In the genomic region with DNA sequence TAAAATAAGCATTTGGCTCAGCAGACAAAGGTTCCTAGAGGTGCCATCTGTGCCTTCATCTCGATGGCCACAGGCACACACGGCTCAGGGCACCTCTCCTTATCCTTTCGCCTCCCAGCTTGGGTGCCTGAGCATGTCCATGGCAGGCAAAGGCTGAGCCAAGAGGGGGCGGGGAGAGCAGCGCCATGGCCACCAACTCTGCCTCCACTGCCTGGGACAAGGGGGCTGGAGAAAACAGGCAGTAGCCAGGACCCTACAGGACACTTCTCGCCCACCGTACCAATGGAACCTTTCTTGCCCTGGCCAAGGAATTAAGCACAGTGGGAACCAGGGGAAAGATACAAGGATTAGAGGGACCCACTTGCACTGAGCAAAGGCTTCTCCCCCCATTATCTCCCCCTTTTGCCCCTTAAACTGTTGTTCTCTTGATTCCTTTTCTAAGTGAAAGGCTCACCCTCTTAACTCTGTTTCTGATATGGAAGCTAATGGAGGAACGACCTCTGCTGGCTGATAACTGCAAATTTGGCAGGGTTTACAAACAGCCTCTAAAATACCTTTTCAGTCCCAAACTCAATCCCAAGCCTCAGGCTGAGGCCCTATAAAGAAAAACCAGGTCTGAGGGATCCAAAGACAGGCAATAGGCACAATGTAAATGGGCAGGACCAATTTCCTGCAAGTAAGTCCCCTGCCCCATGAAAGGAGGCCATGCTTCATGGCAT, we compare ENCODE assay signal across 17 cellular contexts.
A peak's percentile ranks its signal among the peaks of the same experiment; 100 is the strongest.
DNase-seq lines count a peak whose midpoint lies in the region; ATAC-seq and TF ChIP-seq lines count a peak whose summit lies in the region.
"Had no signal": no experiment of that assay in that cellular context is flagged by ENCODE, and none has a peak within 500 bp of the region (broad histone marks: within the 10 kb centered on the region; RNA-seq: fewer than 3 reads in every experiment).

No MANE protein-coding gene starts in this region.

- H3K27me3 ChIP-seq in DOHH2 (ENCODE audit: control insufficient read depth, low read length) = no peaks in the 10 kb centered on the region
- no peaks in the 10 kb centered on the region for H3K27me3 ChIP-seq in HCT116 (ENCODE audit: insufficient read depth, low read length)
- no peaks in the 10 kb centered on the region for H3K27me3 ChIP-seq in lower lobe of right lung (ENCODE audit: low read depth)

- H3K36me3 ChIP-seq in DOHH2 (ENCODE audit: control insufficient read depth, low read length) (no peaks in the 10 kb centered on the region), HCT116 (ENCODE audit: control insufficient read depth in 1 of 2, insufficient read depth in 2 of 2, low read length in 2 of 2) (no peaks in the 10 kb centered on the region), lower lobe of right lung (no peaks in the 10 kb centered on the region)

- DNase-seq in HCT116 (ENCODE audit: low read depth, low spot score) = peak; percentile 19
- peak; percentile 58 for DNase-seq in SK-MEL-5 (ENCODE audit: low read depth, low spot score)
- no peak for DNase-seq in lower lobe of right lung
- no peak for DNase-seq in COLO668 (lab: John Stamatoyannopoulos, UW; ENCODE audit: unreplicated experiment)
- no peak for DNase-seq in inferior parietal cortex (ENCODE audit: extremely low spot score)
- DNase-seq: activated CD4-positive, alpha-beta T cell treated with anti-CD3 and anti-CD28 coated beads for 1 hour; activated naive CD4-positive, alpha-beta T cell treated with anti-CD3 and anti-CD28 coated beads, Interleukin-2, amount 50 U/mL, for 16 hours; DND-41; hippocampal formation; naive B cell; NCI-H2081 treated with DMSO at 0.1 percent for 48 hours; stimulated activated naive B cell treated with anti-CD40 and anti-IgM and Interleukin-4, amounts not matched to agents 10 μg/mL and 1 μg/mL and 100 μg/mL, for 72 hours had no signal

- no peak for TF ChIP-seq POLR2A in HCT116 (IDR thresholded peaks at IDR 0.05; ENCODE audit: borderline replicate concordance, extremely low read depth, insufficient read depth, insufficient read length)

- H3K4me1 ChIP-seq in DOHH2 (ENCODE audit: control insufficient read depth, low read length) = no peaks in the 10 kb centered on the region
- H3K4me1 ChIP-seq in HCT116 (ENCODE audit: control insufficient read depth in 1 of 2, insufficient read depth in 2 of 2, low read length in 2 of 2) = no peaks in the 10 kb centered on the region
- no peaks in the 10 kb centered on the region for H3K4me1 ChIP-seq in lower lobe of right lung

- TF ChIP-seq CTCF in DOHH2 (IDR thresholded peaks at IDR 0.05; ENCODE audit: low read depth, low read length, poor library complexity, severe bottlenecking) = peak; percentile 58
- TF ChIP-seq CTCF in HCT116 (IDR thresholded peaks at IDR 0.05 in 2 of 3, conservative IDR thresholded peaks at IDR 0.05 in 1 of 3; ENCODE audit: borderline replicate concordance in 1 of 3, insufficient read depth in 1 of 3, low read depth in 2 of 3, low read length in 2 of 3) = peak; percentile 43 to 66 (median 46); a peak in 5 of 6 replicates
- TF ChIP-seq CTCF in lower lobe of right lung (IDR thresholded peaks at IDR 0.05) = no peak

- H3K4me2 ChIP-seq in DOHH2 (ENCODE audit: low read length) (no peak overlapping the region), HCT116 (ENCODE audit: low read length) (no peak overlapping the region)

- no peaks in the 10 kb centered on the region for H3K79me2 ChIP-seq in DOHH2 (ENCODE audit: control insufficient read depth, low read length)
- no peaks in the 10 kb centered on the region for H3K79me2 ChIP-seq in HCT116 (ENCODE audit: insufficient read depth, low read length)

- RAD21 ChIA-PET in HCT116 (lab: Charles Lee; ENCODE audit: low non-redundant PET in 1 of 2, low total read pairs in 2 of 2, uncharacterized antibody in 2 of 2, unreplicated experiment in 2 of 2) = no interaction called here

- intact Hi-C loops in HCT116 (cut with micrococcal nuclease) = loop anchor here (1.0 to 5.0 kb wide), 3 partner anchors 379 to 891 kb away; no protein-coding TSS in a partner anchor
- intact Hi-C loops in lower lobe of right lung (cut with DNase I) = no loop called here

- peak; percentile 71 for TF ChIP-seq RAD21 in HCT116 (IDR thresholded peaks at IDR 0.05; ENCODE audit: low read depth)

- BruUV-seq in HCT116 (replicated peaks; lab: Mats Ljungman, UMichigan) = no TSS peak

- H4K20me1 ChIP-seq in DOHH2 (ENCODE audit: control insufficient read depth, insufficient read depth, low read depth, low read length) (no peaks in the 10 kb centered on the region), HCT116 (ENCODE audit: insufficient read depth) (no peaks in the 10 kb centered on the region)

- in situ Hi-C loops in SK-MEL-5 (cut with HindIII; ENCODE audit: low pct_unique_long_range_greater_than_20kb, low sequenced_read_pairs) = no loop called here

- no peak overlapping the region for H3K9ac ChIP-seq in HCT116 (ENCODE audit: low read length)

- peak; percentile 74 for ATAC-seq in HCT116
- ATAC-seq in lower lobe of right lung = peak; percentile 9 to 28
- ATAC-seq in GM18858 (IDR thresholded peaks at IDR 0.05; ENCODE audit: unreplicated experiment) = no peak
- no peak for ATAC-seq in HG03045 (IDR thresholded peaks at IDR 0.05; ENCODE audit: unreplicated experiment)
- ATAC-seq: stimulated activated naive B cell treated with anti-CD40 and anti-IgM and Interleukin-4, amounts not matched to agents 10 μg/mL and 1 μg/mL and 100 μg/mL, for 72 hours had no signal

- H3K9me3 ChIP-seq in DOHH2 (ENCODE audit: control insufficient read depth, insufficient read depth, low read length) = no peaks in the 10 kb centered on the region
- no peaks in the 10 kb centered on the region for H3K9me3 ChIP-seq in HCT116 (ENCODE audit: control insufficient read depth in 1 of 2, insufficient read depth in 1 of 2, low read depth in 1 of 2, low read length in 2 of 2)
- H3K9me3 ChIP-seq in lower lobe of right lung = no peaks in the 10 kb centered on the region

- CTCF ChIA-PET in HCT116 (lab: Charles Lee) = interaction anchor here (1.4 to 1.8 kb wide), 3 partner anchors 9 to 489 kb away, joined by 3 to 7 read pairs (median 5); no protein-coding TSS in a partner anchor

- H3K27ac ChIP-seq in DOHH2 (ENCODE audit: low read depth, low read length) = no peak overlapping the region
- no peak overlapping the region for H3K27ac ChIP-seq in HCT116 (ENCODE audit: low read depth, low read length)
- no peak overlapping the region for H3K27ac ChIP-seq in lower lobe of right lung
- H3K27ac ChIP-seq: HL-60, RWPE1 had no signal

- H3K4me3 ChIP-seq in DOHH2 (ENCODE audit: low read length) = no peak overlapping the region
- no peak overlapping the region for H3K4me3 ChIP-seq in HCT116 (replicated peaks in 1 of 2; ENCODE audit: low read depth in 1 of 2, low read length in 2 of 2)
- H3K4me3 ChIP-seq in lower lobe of right lung = no peak overlapping the region

- no peaks in the 10 kb centered on the region for H3F3A ChIP-seq in DOHH2 (ENCODE audit: control insufficient read depth, insufficient read depth)

- POLR2A ChIA-PET in HCT116 (lab: Charles Lee) = no interaction called here

- H2AFZ ChIP-seq in HCT116 (ENCODE audit: low read depth, low read length, poor library complexity, severe bottlenecking) = no peak overlapping the region

- H3K9me2 ChIP-seq in DOHH2 (replicated peaks; ENCODE audit: control insufficient read depth, low read length) (no peaks in the 10 kb centered on the region), HCT116 (ENCODE audit: insufficient read depth) (no peaks in the 10 kb centered on the region)

TF ChIP-seq in HCT116, 20 proteins besides CTCF, POLR2A, EP300 and RAD21 (continues in another document):
- TF ChIP-seq ZFX (IDR thresholded peaks at IDR 0.05) (no peak), CEBPB (IDR thresholded peaks at IDR 0.05; ENCODE audit: low read depth) (no peak), FOSL1 (IDR thresholded peaks at IDR 0.05; ENCODE audit: low read depth) (no peak), ELF1 (IDR thresholded peaks at IDR 0.05; ENCODE audit: borderline replicate concordance, low read depth) (no peak), JUND (IDR thresholded peaks at IDR 0.05) (no peak), POLR2AphosphoS5 (IDR thresholded peaks at IDR 0.05; ENCODE audit: low read depth, low read length) (no peak), CBX3 (IDR thresholded peaks at IDR 0.05; ENCODE audit: low read depth) (no peak), SP1 (IDR thresholded peaks at IDR 0.05; ENCODE audit: low read depth) (no peak), EZH2phosphoT487 (IDR thresholded peaks at IDR 0.05; ENCODE audit: borderline replicate concordance) (no peak), SIN3A (IDR thresholded peaks at IDR 0.05; ENCODE audit: low read depth) (no peak), EGR1 (IDR thresholded peaks at IDR 0.05; ENCODE audit: low read depth) (no peak), YY1 (IDR thresholded peaks at IDR 0.05; ENCODE audit: extremely low read depth, insufficient replicate concordance, low read depth, low read length) (no peak)
- TF ChIP-seq, protein P1, sequence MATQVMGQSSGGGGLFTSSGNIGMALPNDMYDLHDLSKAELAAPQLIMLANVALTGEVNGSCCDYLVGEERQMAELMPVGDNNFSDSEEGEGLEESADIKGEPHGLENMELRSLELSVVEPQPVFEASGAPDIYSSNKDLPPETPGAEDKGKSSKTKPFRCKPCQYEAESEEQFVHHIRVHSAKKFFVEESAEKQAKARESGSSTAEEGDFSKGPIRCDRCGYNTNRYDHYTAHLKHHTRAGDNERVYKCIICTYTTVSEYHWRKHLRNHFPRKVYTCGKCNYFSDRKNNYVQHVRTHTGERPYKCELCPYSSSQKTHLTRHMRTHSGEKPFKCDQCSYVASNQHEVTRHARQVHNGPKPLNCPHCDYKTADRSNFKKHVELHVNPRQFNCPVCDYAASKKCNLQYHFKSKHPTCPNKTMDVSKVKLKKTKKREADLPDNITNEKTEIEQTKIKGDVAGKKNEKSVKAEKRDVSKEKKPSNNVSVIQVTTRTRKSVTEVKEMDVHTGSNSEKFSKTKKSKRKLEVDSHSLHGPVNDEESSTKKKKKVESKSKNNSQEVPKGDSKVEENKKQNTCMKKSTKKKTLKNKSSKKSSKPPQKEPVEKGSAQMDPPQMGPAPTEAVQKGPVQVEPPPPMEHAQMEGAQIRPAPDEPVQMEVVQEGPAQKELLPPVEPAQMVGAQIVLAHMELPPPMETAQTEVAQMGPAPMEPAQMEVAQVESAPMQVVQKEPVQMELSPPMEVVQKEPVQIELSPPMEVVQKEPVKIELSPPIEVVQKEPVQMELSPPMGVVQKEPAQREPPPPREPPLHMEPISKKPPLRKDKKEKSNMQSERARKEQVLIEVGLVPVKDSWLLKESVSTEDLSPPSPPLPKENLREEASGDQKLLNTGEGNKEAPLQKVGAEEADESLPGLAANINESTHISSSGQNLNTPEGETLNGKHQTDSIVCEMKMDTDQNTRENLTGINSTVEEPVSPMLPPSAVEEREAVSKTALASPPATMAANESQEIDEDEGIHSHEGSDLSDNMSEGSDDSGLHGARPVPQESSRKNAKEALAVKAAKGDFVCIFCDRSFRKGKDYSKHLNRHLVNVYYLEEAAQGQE (IDR thresholded peaks at IDR 0.05; ENCODE audit: low read depth) = no peak
- TF ChIP-seq, protein P2, sequence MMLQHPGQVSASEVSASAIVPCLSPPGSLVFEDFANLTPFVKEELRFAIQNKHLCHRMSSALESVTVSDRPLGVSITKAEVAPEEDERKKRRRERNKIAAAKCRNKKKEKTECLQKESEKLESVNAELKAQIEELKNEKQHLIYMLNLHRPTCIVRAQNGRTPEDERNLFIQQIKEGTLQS (IDR thresholded peaks at IDR 0.05) = no peak

Comparison
In these comparisons a context has a peak if more than half of its experiments do, and no peak if none do; other contexts are left out.
1. ATAC-seq: peak in HCT116 (single experiment) and lower lobe of right lung (2 of 2); none in GM18858 (single experiment) and HG03045 (single experiment).
2. DNase-seq: peak in HCT116 (single experiment) and SK-MEL-5 (single experiment); none in lower lobe of right lung (single experiment), COLO668 (single experiment) and inferior parietal cortex (single experiment).